8 cellular contexts compared by ENCODE assay signal in genomic region chr2:205903549-205904129, GRCh38.
DNase-seq lines count a peak whose midpoint lies in the region; FAIRE-seq and TF ChIP-seq lines count a peak whose summit lies in the region.

No MANE protein-coding gene starts in this region.

- no peak for FAIRE-seq in frontal cortex (lab: Jason Lieb, UNC)

- H3K4me3 ChIP-seq in Karpas-422 (ENCODE audit: low read length) = no peak overlapping the region

- no peaks in the 10 kb centered on the region for H3K36me3 Mint-ChIP-seq in osteocyte (ENCODE audit: unreplicated experiment)

- no peak overlapping the region for H3K27ac Mint-ChIP-seq in osteocyte (ENCODE audit: unreplicated experiment)

- H3K9me3 ChIP-seq in Karpas-422 (ENCODE audit: low read length) = peaks cover 4% of the 10 kb centered on the region

- peaks cover 30% of the 10 kb centered on the region for H3K27me3 Mint-ChIP-seq in osteocyte (ENCODE audit: unreplicated experiment)

- no peaks in the 10 kb centered on the region for H3K36me3 ChIP-seq in Karpas-422 (ENCODE audit: insufficient read depth, low read length)

- H3K4me1 Mint-ChIP-seq in osteocyte (ENCODE audit: unreplicated experiment) = no peaks in the 10 kb centered on the region

- H3K9me3 Mint-ChIP-seq in osteocyte (ENCODE audit: unreplicated experiment) = peaks cover 19% of the 10 kb centered on the region

- H3K27me3 ChIP-seq in Karpas-422 (ENCODE audit: low read length) = no peaks in the 10 kb centered on the region

- no peak overlapping the region for H3K9ac ChIP-seq in Karpas-422 (ENCODE audit: low read length)

- POLR2A ChIA-PET in GM10248 (lab: Yijun Ruan, JAX) = no interaction called here

- H3K9me2 ChIP-seq in Karpas-422 (replicated peaks; ENCODE audit: insufficient read depth, low read length) = no peaks in the 10 kb centered on the region

- no peak overlapping the region for H2AFZ ChIP-seq in Karpas-422 (ENCODE audit: low read length)

- CTCF ChIA-PET in GM10248 (lab: Yijun Ruan, JAX) = interaction anchor here (1.1 to 2.5 kb wide), 4 partner anchors 13 to 22 kb away, joined by 3 to 7 read pairs (median 5); no protein-coding TSS in a partner anchor

- H3K4me1 ChIP-seq in Karpas-422 (ENCODE audit: low read length) = no peaks in the 10 kb centered on the region

- H3K4me3 Mint-ChIP-seq in osteocyte (ENCODE audit: unreplicated experiment) = no peak overlapping the region

- H3K27ac ChIP-seq in Karpas-422 (ENCODE audit: low read length) = no peak overlapping the region

- no peak overlapping the region for H3K4me2 ChIP-seq in Karpas-422 (ENCODE audit: low read depth, low read length, poor library complexity, severe bottlenecking)

- no peak for TF ChIP-seq CTCF in GM10248 (IDR thresholded peaks at IDR 0.05; ENCODE audit: control extremely low read depth, extremely low read depth, low read depth, missing control alignments)
- TF ChIP-seq CTCF in GM20000 (IDR thresholded peaks at IDR 0.05; ENCODE audit: extremely low read depth, missing control alignments) = peak; percentile 65
- peak; percentile 29 for TF ChIP-seq CTCF in osteocyte (IDR thresholded peaks at IDR 0.05)

- DNase-seq in GM10248 (ENCODE audit: extremely low spot score) (peak; percentile 30), GM20000 (ENCODE audit: low spot score) (peak; percentile 44), Karpas-422 (peak; percentile 74), cerebellar cortex (ENCODE audit: low spot score) (peak; percentile 17), osteocyte (ENCODE audit: extremely low spot score, unreplicated experiment) (no peak), frontal cortex (ENCODE audit: low spot score in 2 of 2) (no peak), activated gamma-delta T cell treated with Interleukin-2 at 50 U/mL for 16 hours (no peak), ureter (ENCODE audit: low spot score) (no peak)

- no peaks in the 10 kb centered on the region for H4K20me1 ChIP-seq in Karpas-422 (ENCODE audit: insufficient read depth, low read depth, low read length)

- H3K79me2 ChIP-seq in Karpas-422 (ENCODE audit: low read length) = no peaks in the 10 kb centered on the region

Comparison
In these comparisons a context has a peak if more than half of its experiments do, and no peak if none do; other contexts are left out.
1. DNase-seq: peak in GM10248 (single experiment), GM20000 (single experiment), Karpas-422 (single experiment) and cerebellar cortex (single experiment); none in osteocyte (single experiment), frontal cortex (0 of 2), activated gamma-delta T cell treated with Interleukin-2 at 50 U/mL for 16 hours (single experiment) and ureter (single experiment).